8 cellular contexts compared by ENCODE assay signal in the genomic region with DNA sequence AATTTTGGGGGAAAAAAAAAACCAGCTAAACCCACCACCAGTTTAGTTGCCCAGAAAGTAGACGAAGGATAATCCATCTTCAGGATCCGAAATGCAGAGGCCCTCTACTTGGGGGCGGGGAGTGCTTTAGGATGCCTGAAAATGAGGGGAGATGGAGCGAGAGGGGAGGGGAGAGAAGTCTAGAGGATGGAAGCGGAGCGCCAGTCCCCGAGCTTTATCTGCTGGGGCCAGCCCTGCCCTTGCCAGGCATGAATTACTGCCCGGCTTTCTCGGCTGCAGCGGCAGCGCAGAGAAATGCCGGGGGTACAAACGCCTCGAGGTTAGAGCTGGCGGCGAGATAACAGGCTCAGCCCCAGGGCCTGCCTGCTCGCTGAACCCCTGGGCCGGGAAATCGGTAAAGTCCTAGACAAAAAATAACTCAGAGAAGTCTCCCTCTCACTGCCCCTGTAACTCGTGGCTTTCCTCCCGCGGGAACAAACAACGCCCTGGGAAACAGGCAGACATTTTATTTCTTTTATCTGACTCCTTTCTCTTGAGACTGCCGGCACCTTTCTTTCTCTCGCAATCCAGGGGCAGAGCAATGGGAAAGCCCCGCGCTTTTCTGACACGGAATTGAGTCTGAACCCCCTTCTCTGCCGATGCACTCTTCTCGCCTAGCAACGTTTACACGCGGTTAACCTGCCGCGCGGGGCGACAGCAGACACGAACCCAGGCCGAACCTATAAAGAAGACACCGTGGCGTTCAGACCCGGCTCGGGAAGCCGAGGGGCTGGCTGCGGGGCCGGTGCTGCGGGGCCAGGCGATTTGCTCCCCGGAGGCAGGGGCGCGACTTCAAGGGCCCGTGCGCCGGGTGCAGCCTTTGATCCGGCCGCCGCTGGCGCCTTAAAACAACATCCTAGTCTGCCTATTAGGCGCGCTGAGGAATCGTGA. TPM values are rescaled to one million over a fixed set of nuclear protein-coding genes. Genes with fewer than 3 reads are reported as not detected.
DNase-seq lines count a peak whose midpoint lies in the region; ATAC-seq, FAIRE-seq and TF ChIP-seq lines count a peak whose summit lies in the region.

No MANE protein-coding gene starts in this region.

- H3K27me3 ChIP-seq in WERI-Rb-1 (ENCODE audit: insufficient read depth, low read depth, severe bottlenecking): peaks cover 42% of the 10 kb centered on the region
- H3K27me3 ChIP-seq in right cardiac atrium (ENCODE audit: control insufficient read depth, insufficient read depth): no peaks in the 10 kb centered on the region
- H3K27me3 ChIP-seq in spleen (replicated peaks in 1 of 7): peaks cover 3 to 100% (median 98%) of the 10 kb centered on the region in 7 donors
- peaks cover 92% of the 10 kb centered on the region for H3K27me3 ChIP-seq in H9 (ENCODE audit: insufficient read depth, low read length)

- ATAC-seq in right cardiac atrium: no peak

- no peak overlapping the region for H2BK12ac ChIP-seq in H9 (ENCODE audit: insufficient read length, low read depth, low read length)

- H2BK20ac ChIP-seq in H9 (ENCODE audit: low read depth, low read length, poor library complexity, severe bottlenecking): no peak overlapping the region

- no peak overlapping the region for H3K18ac ChIP-seq in H9 (ENCODE audit: insufficient read length, low read depth, low read length)

- H3K4me1 ChIP-seq in right cardiac atrium (ENCODE audit: control insufficient read depth, insufficient read depth, low read length) (peaks cover 2% of the 10 kb centered on the region), spleen (peaks cover 3 to 88% (median 51%) of the 10 kb centered on the region in 6 donors), H9 (ENCODE audit: insufficient read depth, low read length) (0 out of 2 replicates have a peak, but pooled peaks cover 3% of the 10 kb centered on the region)

- no peaks in the 10 kb centered on the region for H3K79me1 ChIP-seq in H9 (ENCODE audit: insufficient read depth, low read depth, low read length, poor library complexity, severe bottlenecking)

- H3K9ac ChIP-seq in H9 (ENCODE audit: extremely low read depth, insufficient read length, low read length): no peak overlapping the region

- no peak overlapping the region for H3K4ac ChIP-seq in H9 (ENCODE audit: low read depth, low read length)

- no peak overlapping the region for H4K8ac ChIP-seq in H9 (replicated peaks; ENCODE audit: insufficient read length, low read depth, low read length)

- 2% methylated on average over 61 of the region's 61 CpGs for WGBS in right cardiac atrium
- 2 to 6% (median 4%) methylated on average over 44 to 61 of the region's 61 CpGs for WGBS in spleen, 5 donors
- WGBS in H9 (ENCODE audit: extremely low coverage, insufficient read length, low lambda C conversion rate): no CpG with 5 or more reads among the region's 61 CpGs

- H3K4me3 ChIP-seq in WERI-Rb-1 (ENCODE audit: low read depth, low read length) (peak overlapping the region; percentile 67), right cardiac atrium (ENCODE audit: low read length) (peak overlapping the region; percentile 54), spleen (peak overlapping the region in 4 of 8 donors; percentile 2 to 46 (median 20))

- FAIRE-seq in GM12892 (lab: Jason Lieb, UNC): no peak

- H3K23ac ChIP-seq in H9 (ENCODE audit: insufficient read length, low read depth, low read length): no peak overlapping the region

- no peak overlapping the region for H2BK120ac ChIP-seq in H9 (ENCODE audit: low read depth, low read length, poor library complexity, severe bottlenecking)

- peak overlapping the region; percentile 9; the same call in 1 of the 2 replicates for H3K27ac ChIP-seq in WERI-Rb-1
- H3K27ac ChIP-seq in right cardiac atrium (ENCODE audit: low read length): no peak overlapping the region
- H3K27ac ChIP-seq in spleen: no peak overlapping the region
- H3K27ac ChIP-seq in H9 (ENCODE audit: insufficient read length, low read depth, low read length): no peak overlapping the region

- TF ChIP-seq CTCF in WERI-Rb-1 (IDR thresholded peaks at IDR 0.05; ENCODE audit: low read depth, low read length): no peak
- no peak for TF ChIP-seq CTCF in spleen (IDR thresholded peaks at IDR 0.05 in 8 of 11, conservative IDR thresholded peaks at IDR 0.05 in 3 of 11)
- TF ChIP-seq CTCF in H9 (conservative IDR thresholded peaks at IDR 0.05): no peak

- H3K9me3 Mint-ChIP-seq in H9: peaks cover 0 to 5% of the 10 kb centered on the region in 2 experiments; a peak in 4 of 5 replicates

- peaks cover 16 to 58% of the 10 kb centered on the region in 2 experiments for H3K4me1 Mint-ChIP-seq in H9

- TF ChIP-seq POLR2A in spleen (IDR thresholded peaks at IDR 0.05): no peak
- TF ChIP-seq POLR2A in GM12892 (IDR thresholded peaks at IDR 0.05; ENCODE audit: low read depth, low read length): no peak

- H3K56ac ChIP-seq in H9 (ENCODE audit: insufficient read length, low read depth, low read length): no peak overlapping the region

- H3K79me2 ChIP-seq in H9 (ENCODE audit: insufficient read depth, low read length): no peaks in the 10 kb centered on the region

- no peak overlapping the region for H2BK15ac ChIP-seq in H9 (ENCODE audit: low read depth, low read length)

- intact Hi-C loops in right cardiac atrium (cut with DNase I) (no loop called here), spleen (cut with DNase I; ENCODE audit: low total_unique reads) (no loop called here)

- peaks cover 82% of the 10 kb centered on the region for H3K27me3 Mint-ChIP-seq in H9 (ENCODE audit: low read depth)

- H3K9me3 ChIP-seq in WERI-Rb-1 (ENCODE audit: severe bottlenecking) (no peaks in the 10 kb centered on the region), right cardiac atrium (ENCODE audit: control insufficient read depth, low read length) (no peaks in the 10 kb centered on the region), spleen (peaks cover 0 to 23% (median 0%) of the 10 kb centered on the region in 8 donors), H9 (ENCODE audit: control insufficient read depth, low read depth, low read length) (no peaks in the 10 kb centered on the region)

- no peak overlapping the region for H2AK5ac ChIP-seq in H9 (ENCODE audit: insufficient read length, low read length)

- peaks cover 8% of the 10 kb centered on the region for H3K23me2 ChIP-seq in H9 (ENCODE audit: insufficient read length, low read depth, low read length, poor library complexity, severe bottlenecking)

- H3K14ac ChIP-seq in H9 (ENCODE audit: insufficient read depth, low read length): no peak overlapping the region

- no peak overlapping the region for H4K91ac ChIP-seq in H9 (ENCODE audit: insufficient read length, low read depth, low read length)

- H2AFZ ChIP-seq in H9 (ENCODE audit: low read length): no peak overlapping the region

- no peaks in the 10 kb centered on the region; a peak in 2 of 7 replicates for H3K36me3 Mint-ChIP-seq in H9 (ENCODE audit: insufficient read depth in 1 of 3, low read depth in 3 of 3)

- no peak overlapping the region for H4K5ac ChIP-seq in H9 (ENCODE audit: insufficient read length, low read depth, low read length)

- no peak overlapping the region for H3K4me2 ChIP-seq in H9 (ENCODE audit: insufficient read depth, insufficient read length, low read length)

- H4K20me1 ChIP-seq in H9 (ENCODE audit: control insufficient read depth, insufficient read depth, insufficient read length): peaks cover 2% of the 10 kb centered on the region

- no peak overlapping the region for H3T11ph ChIP-seq in H9 (ENCODE audit: low read length)

- H3K27ac Mint-ChIP-seq in H9: no peak overlapping the region

- H3K36me3 ChIP-seq in WERI-Rb-1 (no peaks in the 10 kb centered on the region), spleen (no peaks in the 10 kb centered on the region)

- H2BK5ac ChIP-seq in H9 (ENCODE audit: insufficient read length, low read length): no peak overlapping the region

- peak overlapping the region in 1 of 2 experiments; percentile 64; a peak in 3 of 5 replicates for H3K4me3 Mint-ChIP-seq in H9

- in situ Hi-C loops in G401 (cut with HindIII; ENCODE audit: low sequenced_read_pairs): no loop called here

- peak; percentile 29 for DNase-seq in NCI-H748 (lab: John Stamatoyannopoulos, UW; ENCODE audit: unreplicated experiment)
- no peak for DNase-seq in NCI-H748 treated with DMSO at 0.1 percent for 48 hours (lab: John Stamatoyannopoulos, UW)
- DNase-seq in WERI-Rb-1: no peak
- DNase-seq in right cardiac atrium: peak in 2 of 3 donors; percentile 35 to 47
- peak; percentile 56 for DNase-seq in spleen
- no peak for DNase-seq in GM12892 (ENCODE audit: insufficient read length)
- no peak for DNase-seq in H9
- no peak for DNase-seq in G401 (ENCODE audit: low spot score)

RNA-seq across cellular contexts. Expression of a gene that starts 3.1 kb away (rescaled TPM):
- total RNA-seq in right cardiac atrium (1 to 10 TPM; 1.8 to 2.8 (median 2.1) TPM), spleen (1 to 10 TPM; 2.8 to 6.8 (median 5.2) TPM), H9 (2021) (not detected in 2 replicates)
- polyA plus RNA-seq in right cardiac atrium (3.6 TPM), spleen (1 to 10 TPM; 1.1 to 2.6 (median 2.0) TPM)
- polyA plus RNA-seq in GM12892 (2012; ENCODE audit: missing spikeins): 0.25 TPM
- 210 and 226 TPM in 2 replicates for total RNA-seq in G401 (2014; rRNA removed; shearing (Covaris generic))

Comparison
In these comparisons a context has a peak if more than half of its experiments do, and no peak if none do; other contexts are left out.
1. DNase-seq: peak in NCI-H748 (single experiment), right cardiac atrium (2 of 3) and spleen (single experiment); none in NCI-H748 treated with DMSO at 0.1 percent for 48 hours (single experiment), WERI-Rb-1 (single experiment), GM12892 (single experiment), H9 (single experiment) and G401 (single experiment).
2. RNA of a gene that starts 3.1 kb away (total RNA-seq): 210 to 226 TPM in G401; 2.8 to 6.8 TPM in spleen, 1.8 to 2.8 TPM in right cardiac atrium and not detected in H9; every median in the first group is over 10 times any median in the second.